Comparison of ENCODE assay signal across 8 cellular contexts in the genomic region with DNA sequence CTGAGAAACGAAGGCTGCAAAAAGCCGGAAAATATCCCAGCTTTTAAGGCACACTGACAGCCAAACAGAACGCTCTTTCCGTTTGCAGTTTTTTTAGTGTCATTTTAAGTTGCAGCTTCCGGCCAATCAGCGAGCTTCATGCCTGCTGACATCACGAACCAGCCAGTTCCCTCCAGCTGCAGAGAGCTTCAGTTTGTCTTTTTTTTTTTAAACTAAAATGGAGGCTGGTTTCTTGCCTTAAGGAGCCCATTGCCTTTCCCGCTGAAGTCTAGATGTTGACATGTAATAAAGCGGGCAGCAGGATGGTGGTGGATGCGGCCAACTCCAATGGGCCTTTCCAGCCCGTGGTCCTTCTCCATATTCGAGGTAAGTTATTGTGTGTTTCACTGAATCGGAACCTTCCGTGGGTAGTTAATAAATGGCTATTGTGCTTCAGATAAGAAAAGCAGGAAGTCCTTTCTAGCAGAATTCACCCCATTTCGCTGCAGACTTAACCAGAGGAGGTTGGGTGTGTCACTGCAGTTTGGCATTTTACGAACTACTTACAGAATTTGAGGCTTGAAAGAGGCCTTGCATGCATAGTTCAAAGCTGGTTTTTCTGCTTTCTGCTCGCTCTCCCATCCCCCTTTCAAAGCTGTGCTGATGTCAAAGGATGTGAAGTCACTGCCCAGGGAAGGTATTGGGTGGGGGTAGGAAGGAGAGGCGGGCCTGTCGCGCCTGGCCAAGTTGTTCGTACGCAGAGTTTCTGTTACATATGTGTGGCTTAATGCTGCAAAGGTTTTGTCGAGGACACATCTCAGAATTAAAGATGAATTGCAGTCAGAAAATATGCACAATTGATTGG. TPM values are rescaled to one million over a fixed set of nuclear protein-coding genes. Genes with fewer than 3 reads are reported as not detected.
DNase-seq lines count a peak whose midpoint lies in the region; ATAC-seq and TF ChIP-seq lines count a peak whose summit lies in the region.

No MANE protein-coding gene starts in this region.

- peaks cover 12% of the 10 kb centered on the region; the same call in 1 of the 2 replicates for H3K4me1 ChIP-seq in Caco-2

- DNase-seq in Caco-2: peak; percentile 87 to 89
- DNase-seq in HT-29 (ENCODE audit: low spot score): peak; percentile 87
- peak; percentile 64 for DNase-seq in NK-92 (lab: John Stamatoyannopoulos, UW; ENCODE audit: unreplicated experiment)
- peak; percentile 61 to 73 for DNase-seq in activated CD8-positive, alpha-beta memory T cell treated with anti-CD3 and anti-CD28 coated beads for 4 hours (ENCODE audit: low read depth in 2 of 2)
- peak; percentile 81 to 85 (median 82) for DNase-seq in effector memory CD8-positive, alpha-beta T cell
- peak; percentile 96 to 97 for DNase-seq in lung microvascular endothelial cell (ENCODE audit: low read depth in 2 of 2)
- DNase-seq in stimulated activated CD8-positive, alpha-beta memory T cell treated with anti-CD3 and anti-CD28 coated beads, Interleukin-12 subunit alpha, Interleukin-12 subunit beta, amount 100 ng/mL, for 1 hour (ENCODE audit: low read depth): peak; percentile 71

- H3K4me3 ChIP-seq in Caco-2 (ENCODE audit: low read depth, low read length): peak overlapping the region; percentile 40

- peaks cover 5% of the 10 kb centered on the region for H3K4me1 Mint-ChIP-seq in Caco-2 (ENCODE audit: low read depth, unreplicated experiment)
- peaks cover 46 to 50% of the 10 kb centered on the region in 2 donors for H3K4me1 Mint-ChIP-seq in effector memory CD8-positive, alpha-beta T cell (ENCODE audit: low read depth in 2 of 2)

- POLR2A ChIA-PET in Caco-2 (lab: Charles Lee): interaction anchor here (0.5 to 1.6 kb wide), 19 partner anchors 11 to 1526 kb away, joined by 3 to 36 read pairs (median 5); no protein-coding TSS in a partner anchor

- peak overlapping the region; percentile 99 for H3K27ac Mint-ChIP-seq in Caco-2 (ENCODE audit: unreplicated experiment)
- peak overlapping the region; percentile 98 to 100 for H3K27ac Mint-ChIP-seq in effector memory CD8-positive, alpha-beta T cell

- peak; percentile 86 for ATAC-seq in GM21367 (IDR thresholded peaks at IDR 0.05; ENCODE audit: unreplicated experiment)
- peak; percentile 87 for ATAC-seq in effector memory CD8-positive, alpha-beta T cell (replicated peaks)

- no peaks in the 10 kb centered on the region for H3K9me3 Mint-ChIP-seq in Caco-2 (ENCODE audit: unreplicated experiment)
- no peaks in the 10 kb centered on the region for H3K9me3 Mint-ChIP-seq in effector memory CD8-positive, alpha-beta T cell

- H3K9me3 ChIP-seq in Caco-2: no peaks in the 10 kb centered on the region

- H3K36me3 Mint-ChIP-seq in Caco-2 (ENCODE audit: insufficient read depth, unreplicated experiment): peaks cover 18% of the 10 kb centered on the region
- peaks cover 56% of the 10 kb centered on the region for H3K36me3 Mint-ChIP-seq in effector memory CD8-positive, alpha-beta T cell (ENCODE audit: insufficient read depth)

- CTCF ChIA-PET in Caco-2 (lab: Charles Lee): interaction anchor here (0.6 to 3.1 kb wide), 6 partner anchors 33 to 165 kb away, joined by 3 to 11 read pairs (median 4); no protein-coding TSS in a partner anchor

- intact Hi-C loops in Caco-2 (cut with micrococcal nuclease; ENCODE audit: unreplicated experiment): loop anchor here (2.0 kb wide), 2 partner anchors 49 to 139 kb away; partner anchors contain the start of gene PPP2R5C

- no peak for TF ChIP-seq CTCF in Caco-2 (IDR thresholded peaks at IDR 0.05; ENCODE audit: insufficient read depth in 1 of 2, low read depth in 1 of 2, low read length in 1 of 2, severe bottlenecking in 1 of 2, unreplicated experiment in 1 of 2)

- no peaks in the 10 kb centered on the region for H3K27me3 ChIP-seq in Caco-2 (replicated peaks; ENCODE audit: control insufficient read depth, insufficient read depth, low read length)

- peak overlapping the region; percentile 97 for H3K4me3 Mint-ChIP-seq in Caco-2 (ENCODE audit: unreplicated experiment)
- H3K4me3 Mint-ChIP-seq in effector memory CD8-positive, alpha-beta T cell: peak overlapping the region; percentile 94 to 95

- no peaks in the 10 kb centered on the region for H3K27me3 Mint-ChIP-seq in Caco-2 (ENCODE audit: insufficient read depth, unreplicated experiment)
- H3K27me3 Mint-ChIP-seq in effector memory CD8-positive, alpha-beta T cell: no peaks in the 10 kb centered on the region

- H3K36me3 ChIP-seq in Caco-2 (ENCODE audit: control insufficient read depth, insufficient read depth, low read length): no peaks in the 10 kb centered on the region

- BruUV-seq in Caco-2 (replicated peaks; lab: Mats Ljungman, UMichigan): TSS peak; percentile 83

RNA-seq across cellular contexts. Expression of gene PPP2R5C, which starts 48.4 kb away (rescaled TPM):
- total RNA-seq in Caco-2 (2022) (86.8 and 97.5 TPM in 2 replicates), lung microvascular endothelial cell (59.7 and 65.9 TPM in 2 replicates)
- 41.4 and 47.9 TPM in 2 replicates for total RNA-seq in HT-29 (2014; rRNA removed; shearing (Covaris generic))

Comparison
In these comparisons a context has a peak if more than half of its experiments do, and no peak if none do; other contexts are left out.
1. Peak in every context shown above with its lines: DNase-seq, ATAC-seq and H3K4me3 ChIP-seq.